ENCODE assay signal across 1 cellular context in the genomic region with DNA sequence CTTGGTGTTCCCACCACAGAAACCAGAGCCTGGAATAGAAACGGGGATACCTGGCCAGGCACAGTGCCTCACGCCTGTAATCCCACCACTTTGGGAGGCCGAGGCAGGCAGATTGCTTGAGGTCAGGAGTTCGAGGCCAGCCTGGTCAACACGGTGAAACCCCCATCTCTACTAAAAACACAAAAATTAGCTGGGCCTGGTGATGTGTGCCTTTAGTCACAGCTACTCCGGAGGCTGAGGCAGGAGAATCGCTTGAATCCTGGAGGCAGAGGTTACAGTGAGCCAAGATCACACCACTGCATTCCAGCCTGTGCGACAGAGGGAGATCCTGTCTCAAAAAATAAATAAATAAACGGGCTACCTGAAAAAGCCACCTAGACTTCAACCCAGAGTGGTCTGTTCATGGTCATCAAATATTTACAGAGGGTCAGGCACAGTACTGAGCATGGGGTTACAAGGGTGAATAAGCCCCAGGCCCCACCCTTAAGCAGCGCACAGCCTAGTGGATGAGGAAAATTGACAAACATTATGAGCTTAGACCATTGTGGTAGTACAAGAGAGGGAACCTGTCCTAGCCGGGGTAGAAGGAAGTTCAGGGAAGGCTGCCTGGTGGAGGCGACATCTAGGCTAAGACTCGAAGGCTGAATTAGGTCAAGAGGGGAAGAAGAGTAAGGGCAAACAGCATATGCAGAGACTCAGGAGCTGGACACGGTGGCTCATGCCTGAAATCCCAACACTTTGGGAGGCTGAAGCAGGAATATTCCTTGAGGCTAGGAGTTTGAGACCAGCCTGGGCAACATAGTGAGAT.
TF ChIP-seq lines count a peak whose summit lies in the region.

No MANE protein-coding gene starts in this region.

TF ChIP-seq in HepG2, 621 proteins besides CTCF, POLR2A, EP300 and RAD21 (continued from another document and continues in another):
- TF ChIP-seq NFE2L1 (CRISPR knock-in tag; IDR thresholded peaks at IDR 0.05; ENCODE audit: borderline replicate concordance) (no peak), ZFP1 (CRISPR knock-in tag; IDR thresholded peaks at IDR 0.05) (peak; percentile 89; the same call in 1 of the 2 replicates), ZNF253 (CRISPR knock-in tag; IDR thresholded peaks at IDR 0.05; ENCODE audit: borderline replicate concordance) (no peak), NONO (IDR thresholded peaks at IDR 0.05) (no peak), NONO (CRISPR knock-in tag; conservative IDR thresholded peaks at IDR 0.05) (no peak; the same call in 1 of the 2 replicates), DNMT1 (CRISPR knock-in tag; IDR thresholded peaks at IDR 0.05) (0 out of 2 replicates have a peak, but pooled peaks have one; percentile 66), ZNF441 (CRISPR knock-in tag; IDR thresholded peaks at IDR 0.05; ENCODE audit: borderline replicate concordance) (peak; percentile 54; the same call in 1 of the 2 replicates), ZNF101 (CRISPR knock-in tag; IDR thresholded peaks at IDR 0.05; ENCODE audit: borderline replicate concordance, low read depth) (no peak), GFI1 (CRISPR knock-in tag; IDR thresholded peaks at IDR 0.05; ENCODE audit: borderline replicate concordance) (peak; percentile 94), PTBP1 (IDR thresholded peaks at IDR 0.05; ENCODE audit: low read depth, low read length, poor library complexity, severe bottlenecking) (no peak), HOXD1 (CRISPR knock-in tag; IDR thresholded peaks at IDR 0.05) (peak; percentile 83), ZNF557 (CRISPR knock-in tag; IDR thresholded peaks at IDR 0.05) (no peak), PPARG (CRISPR knock-in tag; conservative IDR thresholded peaks at IDR 0.05) (peak; percentile 94), ZBTB20 (CRISPR knock-in tag; IDR thresholded peaks at IDR 0.05; ENCODE audit: borderline replicate concordance, low read depth) (peak; percentile 59), ZNF33A (CRISPR knock-in tag; IDR thresholded peaks at IDR 0.05; ENCODE audit: borderline replicate concordance) (no peak), RORA (CRISPR knock-in tag; IDR thresholded peaks at IDR 0.05) (peak; percentile 41; the same call in 1 of the 2 replicates), ELF3 (CRISPR knock-in tag; IDR thresholded peaks at IDR 0.05) (peak; percentile 84), ZNF317 (CRISPR knock-in tag; IDR thresholded peaks at IDR 0.05) (peak; percentile 90), CREB1 (IDR thresholded peaks at IDR 0.05) (0 out of 2 replicates have a peak, but pooled peaks have one; percentile 32), CREB1 (CRISPR knock-in tag; IDR thresholded peaks at IDR 0.05) (peak; percentile 83), ZNF274 (CRISPR knock-in tag; IDR thresholded peaks at IDR 0.05) (peak; percentile 49; the same call in 1 of the 2 replicates), KLF12 (CRISPR knock-in tag; IDR thresholded peaks at IDR 0.05; ENCODE audit: borderline replicate concordance) (peak; percentile 88; the same call in 1 of the 2 replicates), ZNF589 (CRISPR knock-in tag; conservative IDR thresholded peaks at IDR 0.05) (peak; percentile 83), SSRP1 (CRISPR knock-in tag; IDR thresholded peaks at IDR 0.05) (no peak), ZBTB38 (CRISPR knock-in tag; IDR thresholded peaks at IDR 0.05) (peak; percentile 66), ZNF20 (CRISPR knock-in tag; IDR thresholded peaks at IDR 0.05) (no peak), HNF4G (IDR thresholded peaks at IDR 0.05; ENCODE audit: borderline replicate concordance, low read depth, low read length) (peak; percentile 83), HNF4G (CRISPR knock-in tag; IDR thresholded peaks at IDR 0.05; ENCODE audit: borderline replicate concordance, low read depth) (peak; percentile 74; the same call in 1 of the 2 replicates)
- TF ChIP-seq, protein P1, sequence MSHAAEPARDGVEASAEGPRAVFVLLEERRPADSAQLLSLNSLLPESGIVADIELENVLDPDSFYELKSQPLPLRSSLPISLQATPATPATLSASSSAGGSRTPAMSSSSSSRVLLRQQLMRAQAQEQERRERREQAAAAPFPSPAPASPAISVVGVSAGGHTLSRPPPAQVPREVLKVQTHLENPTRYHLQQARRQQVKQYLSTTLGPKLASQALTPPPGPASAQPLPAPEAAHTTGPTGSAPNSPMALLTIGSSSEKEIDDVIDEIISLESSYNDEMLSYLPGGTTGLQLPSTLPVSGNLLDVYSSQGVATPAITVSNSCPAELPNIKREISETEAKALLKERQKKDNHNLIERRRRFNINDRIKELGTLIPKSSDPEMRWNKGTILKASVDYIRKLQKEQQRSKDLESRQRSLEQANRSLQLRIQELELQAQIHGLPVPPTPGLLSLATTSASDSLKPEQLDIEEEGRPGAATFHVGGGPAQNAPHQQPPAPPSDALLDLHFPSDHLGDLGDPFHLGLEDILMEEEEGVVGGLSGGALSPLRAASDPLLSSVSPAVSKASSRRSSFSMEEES (CRISPR knock-in tag; IDR thresholded peaks at IDR 0.05), result peak; percentile 78
- TF ChIP-seq, protein P2, sequence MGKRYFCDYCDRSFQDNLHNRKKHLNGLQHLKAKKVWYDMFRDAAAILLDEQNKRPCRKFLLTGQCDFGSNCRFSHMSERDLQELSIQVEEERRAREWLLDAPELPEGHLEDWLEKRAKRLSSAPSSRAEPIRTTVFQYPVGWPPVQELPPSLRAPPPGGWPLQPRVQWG (CRISPR knock-in tag; IDR thresholded peaks at IDR 0.05; ENCODE audit: borderline replicate concordance, low read depth), result no peak
- TF ChIP-seq, protein P3, sequence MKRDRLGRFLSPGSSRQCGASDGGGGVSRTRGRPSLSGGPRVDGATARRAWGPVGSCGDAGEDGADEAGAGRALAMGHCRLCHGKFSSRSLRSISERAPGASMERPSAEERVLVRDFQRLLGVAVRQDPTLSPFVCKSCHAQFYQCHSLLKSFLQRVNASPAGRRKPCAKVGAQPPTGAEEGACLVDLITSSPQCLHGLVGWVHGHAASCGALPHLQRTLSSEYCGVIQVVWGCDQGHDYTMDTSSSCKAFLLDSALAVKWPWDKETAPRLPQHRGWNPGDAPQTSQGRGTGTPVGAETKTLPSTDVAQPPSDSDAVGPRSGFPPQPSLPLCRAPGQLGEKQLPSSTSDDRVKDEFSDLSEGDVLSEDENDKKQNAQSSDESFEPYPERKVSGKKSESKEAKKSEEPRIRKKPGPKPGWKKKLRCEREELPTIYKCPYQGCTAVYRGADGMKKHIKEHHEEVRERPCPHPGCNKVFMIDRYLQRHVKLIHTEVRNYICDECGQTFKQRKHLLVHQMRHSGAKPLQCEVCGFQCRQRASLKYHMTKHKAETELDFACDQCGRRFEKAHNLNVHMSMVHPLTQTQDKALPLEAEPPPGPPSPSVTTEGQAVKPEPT (CRISPR knock-in tag; IDR thresholded peaks at IDR 0.05; ENCODE audit: low read depth), result no peak; the same call in 1 of the 2 replicates
- TF ChIP-seq, protein P4, sequence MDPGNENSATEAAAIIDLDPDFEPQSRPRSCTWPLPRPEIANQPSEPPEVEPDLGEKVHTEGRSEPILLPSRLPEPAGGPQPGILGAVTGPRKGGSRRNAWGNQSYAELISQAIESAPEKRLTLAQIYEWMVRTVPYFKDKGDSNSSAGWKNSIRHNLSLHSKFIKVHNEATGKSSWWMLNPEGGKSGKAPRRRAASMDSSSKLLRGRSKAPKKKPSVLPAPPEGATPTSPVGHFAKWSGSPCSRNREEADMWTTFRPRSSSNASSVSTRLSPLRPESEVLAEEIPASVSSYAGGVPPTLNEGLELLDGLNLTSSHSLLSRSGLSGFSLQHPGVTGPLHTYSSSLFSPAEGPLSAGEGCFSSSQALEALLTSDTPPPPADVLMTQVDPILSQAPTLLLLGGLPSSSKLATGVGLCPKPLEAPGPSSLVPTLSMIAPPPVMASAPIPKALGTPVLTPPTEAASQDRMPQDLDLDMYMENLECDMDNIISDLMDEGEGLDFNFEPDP (CRISPR knock-in tag; conservative IDR thresholded peaks at IDR 0.05), result no peak
- TF ChIP-seq, protein P5, sequence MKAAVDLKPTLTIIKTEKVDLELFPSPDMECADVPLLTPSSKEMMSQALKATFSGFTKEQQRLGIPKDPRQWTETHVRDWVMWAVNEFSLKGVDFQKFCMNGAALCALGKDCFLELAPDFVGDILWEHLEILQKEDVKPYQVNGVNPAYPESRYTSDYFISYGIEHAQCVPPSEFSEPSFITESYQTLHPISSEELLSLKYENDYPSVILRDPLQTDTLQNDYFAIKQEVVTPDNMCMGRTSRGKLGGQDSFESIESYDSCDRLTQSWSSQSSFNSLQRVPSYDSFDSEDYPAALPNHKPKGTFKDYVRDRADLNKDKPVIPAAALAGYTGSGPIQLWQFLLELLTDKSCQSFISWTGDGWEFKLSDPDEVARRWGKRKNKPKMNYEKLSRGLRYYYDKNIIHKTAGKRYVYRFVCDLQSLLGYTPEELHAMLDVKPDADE (CRISPR knock-in tag; IDR thresholded peaks at IDR 0.05), result no peak
- TF ChIP-seq, protein P6, sequence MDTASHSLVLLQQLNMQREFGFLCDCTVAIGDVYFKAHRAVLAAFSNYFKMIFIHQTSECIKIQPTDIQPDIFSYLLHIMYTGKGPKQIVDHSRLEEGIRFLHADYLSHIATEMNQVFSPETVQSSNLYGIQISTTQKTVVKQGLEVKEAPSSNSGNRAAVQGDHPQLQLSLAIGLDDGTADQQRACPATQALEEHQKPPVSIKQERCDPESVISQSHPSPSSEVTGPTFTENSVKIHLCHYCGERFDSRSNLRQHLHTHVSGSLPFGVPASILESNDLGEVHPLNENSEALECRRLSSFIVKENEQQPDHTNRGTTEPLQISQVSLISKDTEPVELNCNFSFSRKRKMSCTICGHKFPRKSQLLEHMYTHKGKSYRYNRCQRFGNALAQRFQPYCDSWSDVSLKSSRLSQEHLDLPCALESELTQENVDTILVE (CRISPR knock-in tag; IDR thresholded peaks at IDR 0.05), result peak; percentile 77; the same call in 1 of the 2 replicates
- TF ChIP-seq, protein P7, sequence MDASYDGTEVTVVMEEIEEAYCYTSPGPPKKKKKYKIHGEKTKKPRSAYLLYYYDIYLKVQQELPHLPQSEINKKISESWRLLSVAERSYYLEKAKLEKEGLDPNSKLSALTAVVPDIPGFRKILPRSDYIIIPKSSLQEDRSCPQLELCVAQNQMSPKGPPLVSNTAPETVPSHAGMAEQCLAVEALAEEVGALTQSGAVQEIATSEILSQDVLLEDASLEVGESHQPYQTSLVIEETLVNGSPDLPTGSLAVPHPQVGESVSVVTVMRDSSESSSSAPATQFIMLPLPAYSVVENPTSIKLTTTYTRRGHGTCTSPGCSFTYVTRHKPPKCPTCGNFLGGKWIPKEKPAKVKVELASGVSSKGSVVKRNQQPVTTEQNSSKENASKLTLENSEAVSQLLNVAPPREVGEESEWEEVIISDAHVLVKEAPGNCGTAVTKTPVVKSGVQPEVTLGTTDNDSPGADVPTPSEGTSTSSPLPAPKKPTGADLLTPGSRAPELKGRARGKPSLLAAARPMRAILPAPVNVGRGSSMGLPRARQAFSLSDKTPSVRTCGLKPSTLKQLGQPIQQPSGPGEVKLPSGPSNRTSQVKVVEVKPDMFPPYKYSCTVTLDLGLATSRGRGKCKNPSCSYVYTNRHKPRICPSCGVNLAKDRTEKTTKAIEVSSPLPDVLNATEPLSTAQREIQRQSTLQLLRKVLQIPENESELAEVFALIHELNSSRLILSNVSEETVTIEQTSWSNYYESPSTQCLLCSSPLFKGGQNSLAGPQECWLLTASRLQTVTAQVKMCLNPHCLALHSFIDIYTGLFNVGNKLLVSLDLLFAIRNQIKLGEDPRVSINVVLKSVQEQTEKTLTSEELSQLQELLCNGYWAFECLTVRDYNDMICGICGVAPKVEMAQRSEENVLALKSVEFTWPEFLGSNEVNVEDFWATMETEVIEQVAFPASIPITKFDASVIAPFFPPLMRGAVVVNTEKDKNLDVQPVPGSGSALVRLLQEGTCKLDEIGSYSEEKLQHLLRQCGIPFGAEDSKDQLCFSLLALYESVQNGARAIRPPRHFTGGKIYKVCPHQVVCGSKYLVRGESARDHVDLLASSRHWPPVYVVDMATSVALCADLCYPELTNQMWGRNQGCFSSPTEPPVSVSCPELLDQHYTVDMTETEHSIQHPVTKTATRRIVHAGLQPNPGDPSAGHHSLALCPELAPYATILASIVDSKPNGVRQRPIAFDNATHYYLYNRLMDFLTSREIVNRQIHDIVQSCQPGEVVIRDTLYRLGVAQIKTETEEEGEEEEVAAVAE (CRISPR knock-in tag; IDR thresholded peaks at IDR 0.05; ENCODE audit: borderline replicate concordance), result peak; percentile 65
- TF ChIP-seq, protein P8, sequence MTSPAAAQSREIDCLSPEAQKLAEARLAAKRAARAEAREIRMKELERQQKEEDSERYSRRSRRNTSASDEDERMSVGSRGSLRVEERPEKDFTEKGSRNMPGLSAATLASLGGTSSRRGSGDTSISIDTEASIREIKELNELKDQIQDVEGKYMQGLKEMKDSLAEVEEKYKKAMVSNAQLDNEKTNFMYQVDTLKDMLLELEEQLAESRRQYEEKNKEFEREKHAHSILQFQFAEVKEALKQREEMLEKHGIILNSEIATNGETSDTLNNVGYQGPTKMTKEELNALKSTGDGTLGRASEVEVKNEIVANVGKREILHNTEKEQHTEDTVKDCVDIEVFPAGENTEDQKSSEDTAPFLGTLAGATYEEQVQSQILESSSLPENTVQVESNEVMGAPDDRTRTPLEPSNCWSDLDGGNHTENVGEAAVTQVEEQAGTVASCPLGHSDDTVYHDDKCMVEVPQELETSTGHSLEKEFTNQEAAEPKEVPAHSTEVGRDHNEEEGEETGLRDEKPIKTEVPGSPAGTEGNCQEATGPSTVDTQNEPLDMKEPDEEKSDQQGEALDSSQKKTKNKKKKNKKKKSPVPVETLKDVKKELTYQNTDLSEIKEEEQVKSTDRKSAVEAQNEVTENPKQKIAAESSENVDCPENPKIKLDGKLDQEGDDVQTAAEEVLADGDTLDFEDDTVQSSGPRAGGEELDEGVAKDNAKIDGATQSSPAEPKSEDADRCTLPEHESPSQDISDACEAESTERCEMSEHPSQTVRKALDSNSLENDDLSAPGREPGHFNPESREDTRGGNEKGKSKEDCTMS (CRISPR knock-in tag; conservative IDR thresholded peaks at IDR 0.05), result no peak
- TF ChIP-seq, protein P9, sequence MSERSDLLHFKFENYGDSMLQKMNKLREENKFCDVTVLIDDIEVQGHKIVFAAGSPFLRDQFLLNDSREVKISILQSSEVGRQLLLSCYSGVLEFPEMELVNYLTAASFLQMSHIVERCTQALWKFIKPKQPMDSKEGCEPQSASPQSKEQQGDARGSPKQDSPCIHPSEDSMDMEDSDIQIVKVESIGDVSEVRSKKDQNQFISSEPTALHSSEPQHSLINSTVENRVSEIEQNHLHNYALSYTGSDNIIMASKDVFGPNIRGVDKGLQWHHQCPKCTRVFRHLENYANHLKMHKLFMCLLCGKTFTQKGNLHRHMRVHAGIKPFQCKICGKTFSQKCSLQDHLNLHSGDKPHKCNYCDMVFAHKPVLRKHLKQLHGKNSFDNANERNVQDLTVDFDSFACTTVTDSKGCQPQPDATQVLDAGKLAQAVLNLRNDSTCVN (CRISPR knock-in tag; IDR thresholded peaks at IDR 0.05; ENCODE audit: borderline replicate concordance), result peak; percentile 74; the same call in 1 of the 2 replicates
- TF ChIP-seq, protein P10, sequence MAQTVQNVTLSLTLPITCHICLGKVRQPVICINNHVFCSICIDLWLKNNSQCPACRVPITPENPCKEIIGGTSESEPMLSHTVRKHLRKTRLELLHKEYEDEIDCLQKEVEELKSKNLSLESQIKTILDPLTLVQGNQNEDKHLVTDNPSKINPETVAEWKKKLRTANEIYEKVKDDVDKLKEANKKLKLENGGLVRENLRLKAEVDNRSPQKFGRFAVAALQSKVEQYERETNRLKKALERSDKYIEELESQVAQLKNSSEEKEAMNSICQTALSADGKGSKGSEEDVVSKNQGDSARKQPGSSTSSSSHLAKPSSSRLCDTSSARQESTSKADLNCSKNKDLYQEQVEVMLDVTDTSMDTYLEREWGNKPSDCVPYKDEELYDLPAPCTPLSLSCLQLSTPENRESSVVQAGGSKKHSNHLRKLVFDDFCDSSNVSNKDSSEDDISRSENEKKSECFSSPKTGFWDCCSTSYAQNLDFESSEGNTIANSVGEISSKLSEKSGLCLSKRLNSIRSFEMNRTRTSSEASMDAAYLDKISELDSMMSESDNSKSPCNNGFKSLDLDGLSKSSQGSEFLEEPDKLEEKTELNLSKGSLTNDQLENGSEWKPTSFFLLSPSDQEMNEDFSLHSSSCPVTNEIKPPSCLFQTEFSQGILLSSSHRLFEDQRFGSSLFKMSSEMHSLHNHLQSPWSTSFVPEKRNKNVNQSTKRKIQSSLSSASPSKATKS (CRISPR knock-in tag; IDR thresholded peaks at IDR 0.05), result no peak
